ENCODE assay signal across 1 cellular context in genomic region chr2:100285691-100286090, GRCh38.
TF ChIP-seq lines count a peak whose summit lies in the region.

No MANE protein-coding gene starts in this region.

TF ChIP-seq in H1, 55 proteins besides CTCF, POLR2A, EP300 and RAD21 (continued from another document):
- TF ChIP-seq BCL11A (IDR thresholded peaks at IDR 0.05; ENCODE audit: low read depth in 2 of 2, low read length in 2 of 2) = no peak
